In the genomic region with DNA sequence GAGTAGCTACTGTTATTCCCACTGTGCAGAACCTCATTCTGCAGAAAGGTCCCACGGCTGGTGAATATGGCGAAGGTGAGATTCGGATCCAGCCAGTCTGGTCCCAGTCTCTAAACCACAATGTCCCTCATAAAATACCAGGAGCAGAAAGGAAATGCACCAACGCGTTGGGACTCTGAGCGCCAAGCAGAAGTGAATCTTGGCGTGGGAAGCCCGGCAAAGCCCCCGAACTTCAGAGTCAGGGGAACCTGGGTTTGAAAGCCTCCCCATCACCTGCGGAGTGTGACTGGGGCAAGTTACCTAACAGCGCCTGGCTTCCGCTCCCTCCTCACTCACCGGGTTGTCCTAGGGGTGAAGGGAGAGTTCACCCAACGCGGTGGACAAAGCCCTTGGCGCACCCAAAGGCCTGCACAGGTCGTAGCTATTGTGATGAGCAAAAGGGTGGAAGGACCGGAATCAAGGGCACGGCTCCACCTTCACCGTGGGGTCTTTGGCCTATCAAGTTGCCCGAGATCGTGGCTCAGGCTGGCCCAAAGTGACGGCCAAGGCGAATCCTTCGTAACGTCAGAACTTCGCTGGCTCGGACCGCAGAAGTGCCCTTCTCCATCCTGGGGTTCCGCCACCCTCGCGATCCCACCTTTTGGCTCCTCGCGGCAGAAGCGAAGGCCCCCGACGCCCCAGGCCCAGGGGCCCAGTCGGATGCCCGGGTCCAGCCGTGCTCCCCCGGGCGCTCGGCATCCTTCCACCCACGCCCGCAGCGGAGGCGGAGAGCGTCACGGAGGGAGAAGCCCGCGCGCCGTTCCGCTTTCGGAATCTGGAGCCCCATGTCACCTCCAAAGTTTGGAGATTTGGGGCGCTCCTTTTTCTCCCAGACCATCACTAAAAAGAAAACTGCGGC, we compare ENCODE assay signal across 7 cellular contexts. TPM values are rescaled to one million over a fixed set of nuclear protein-coding genes. Genes with fewer than 3 reads are reported as not detected.
DNase-seq lines count a peak whose midpoint lies in the region; ATAC-seq and TF ChIP-seq lines count a peak whose summit lies in the region.

No MANE protein-coding gene starts in this region.

- WGBS in lower leg skin, 2 donors = 27% methylated on average over 47 to 54 of the region's 57 CpGs

- TF ChIP-seq CTCF in SU-DHL-6 (IDR thresholded peaks at IDR 0.05; ENCODE audit: insufficient read depth, low read length, poor library complexity, severe bottlenecking) (no peak), astrocyte of the spinal cord (IDR thresholded peaks at IDR 0.05; ENCODE audit: low read depth, low read length) (no peak), lower leg skin (IDR thresholded peaks at IDR 0.05) (no peak)

- H2AFZ ChIP-seq in SU-DHL-6 (ENCODE audit: low read depth, low read length, severe bottlenecking) = peak overlapping the region; percentile 88

- no peak for TF ChIP-seq POLR2A in lower leg skin (IDR thresholded peaks at IDR 0.05)

- H3K4me3 ChIP-seq in SU-DHL-6 (ENCODE audit: insufficient read depth, low read length, poor library complexity, severe bottlenecking) (peak overlapping the region; percentile 77), astrocyte of the spinal cord (ENCODE audit: low read depth, low read length) (peak overlapping the region; percentile 69), lower leg skin (ENCODE audit: low read depth, poor library complexity, severe bottlenecking) (peak overlapping the region; percentile 57)

- 0 out of 2 replicates have a peak, but pooled peaks cover 12% of the 10 kb centered on the region for H3F3A ChIP-seq in SU-DHL-6 (ENCODE audit: insufficient read depth)

- no peaks in the 10 kb centered on the region for H3K36me3 ChIP-seq in SU-DHL-6 (ENCODE audit: low read length)

- intact Hi-C loops in lower leg skin (cut with DNase I; ENCODE audit: low total_unique reads) = no loop called here

- DNase-seq in astrocyte of the spinal cord (ENCODE audit: low read depth, low spot score) (peak; percentile 16), lower leg skin (ENCODE audit: low spot score in 2 of 2) (no peak), NCI-H146 (lab: John Stamatoyannopoulos, UW) (no peak), kidney glomerular epithelial cell (lab: John Stamatoyannopoulos, UW) (no peak)
- peak; percentile 58 to 68 for DNase-seq in stimulated activated CD8-positive, alpha-beta memory T cell treated with anti-CD3 and anti-CD28 coated beads, Interleukin-15, amount 100 ng/mL, for 4 hours (ENCODE audit: low read depth in 2 of 2)

- no peaks in the 10 kb centered on the region for H3K27me3 ChIP-seq in SU-DHL-6 (ENCODE audit: low read length)

- in situ Hi-C loops in astrocyte of the spinal cord (cut with HindIII; ENCODE audit: low sequenced_read_pairs) = no loop called here

- no peaks in the 10 kb centered on the region for H3K9me3 ChIP-seq in SU-DHL-6 (ENCODE audit: insufficient read depth, low read length)

- H3K79me2 ChIP-seq in SU-DHL-6 (ENCODE audit: insufficient read depth, low read length) = no peaks in the 10 kb centered on the region

- no peak overlapping the region for H3K27ac ChIP-seq in SU-DHL-6 (ENCODE audit: low read depth, low read length)

- no peaks in the 10 kb centered on the region for H3K9me2 ChIP-seq in SU-DHL-6 (replicated peaks; ENCODE audit: insufficient read depth, low read length)

- peak overlapping the region; percentile 69 for H3K9ac ChIP-seq in SU-DHL-6 (ENCODE audit: low read length)

- H4K20me1 ChIP-seq in SU-DHL-6 (ENCODE audit: low read depth, low read length) = no peaks in the 10 kb centered on the region; the same call in 1 of the 2 replicates

- ATAC-seq in GM21737 (IDR thresholded peaks at IDR 0.05; ENCODE audit: unreplicated experiment) = peak; percentile 4

- H3K4me2 ChIP-seq in SU-DHL-6 (ENCODE audit: low read depth, low read length, poor library complexity, severe bottlenecking) = peak overlapping the region; percentile 62

RNA-seq across cellular contexts. Expression of a gene that starts 0.8 kb away (rescaled TPM):
- total RNA-seq in lower leg skin = 10 to 100 TPM; 14.8 to 40.1 (median 21.3) TPM

RNA-seq across cellular contexts. Expression of a gene that starts 55.1 kb away (rescaled TPM):
- total RNA-seq in lower leg skin = 10 to 100 TPM; 43.1 to 61.7 (median 51.1) TPM

Comparison
In these comparisons a context has a peak if more than half of its experiments do, and no peak if none do; other contexts are left out.
1. DNase-seq: peak in astrocyte of the spinal cord (single experiment) and stimulated activated CD8-positive, alpha-beta memory T cell treated with anti-CD3 and anti-CD28 coated beads, Interleukin-15, amount 100 ng/mL, for 4 hours (2 of 2); none in lower leg skin (0 of 2), NCI-H146 (single experiment) and kidney glomerular epithelial cell (single experiment).
2. Peak in every context shown above with its lines, with median percentiles within 50 percentile points of each other: H3K4me3 ChIP-seq.